ENCODE assay signal across 25 cellular contexts in the genomic region with DNA sequence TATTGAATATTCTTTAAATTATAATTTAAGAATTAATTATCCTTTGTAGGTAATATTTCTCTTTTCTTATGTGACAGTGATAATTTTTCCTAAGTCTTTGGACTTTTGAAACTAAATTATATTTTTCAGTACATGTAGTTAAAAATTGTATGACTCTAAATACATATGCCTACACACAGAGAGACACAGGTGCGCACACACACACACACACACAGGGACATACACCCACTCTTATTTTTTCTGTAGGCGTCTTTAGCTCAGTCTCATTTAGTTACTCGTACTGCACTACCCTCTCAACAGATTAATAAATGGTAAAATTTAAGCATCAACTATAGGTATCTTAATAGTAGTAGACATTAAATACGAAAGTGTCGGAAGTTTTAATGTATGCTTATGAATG.
"Had no signal": no experiment of that assay in that cellular context is flagged by ENCODE, and none has a peak within 500 bp of the region (broad histone marks: within the 10 kb centered on the region; RNA-seq: fewer than 3 reads in every experiment).

No MANE protein-coding gene starts in this region.

- DNase-seq: colonic mucosa; cortex of kidney; dermis blood vessel endothelial cell; dorsolateral prefrontal cortex; effector CD4-positive, alpha-beta T cell; effector CD8-positive, alpha-beta T cell; effector memory CD4-positive, alpha-beta T cell; effector memory CD8-positive, alpha-beta T cell; endodermal cell; erythroblast; esophagus squamous epithelium; foreskin fibroblast; foreskin keratinocyte; foreskin melanocyte; gastrocnemius medialis; glutamatergic neuron; heart left ventricle; heart right ventricle had no signal

- H3K27me3 Mint-ChIP-seq: dendritic cell treated with granulocyte-macrophage colony-stimulating factor and Interleukin-4, amounts not matched to agents 40 ng/mL and 50 ng/mL, for 4 days; effector memory CD8-positive, alpha-beta T cell had no signal

- H3K4me3 ChIP-seq: colonic mucosa, coronary artery, dorsolateral prefrontal cortex, esophagus muscularis mucosa, esophagus squamous epithelium, gastrocnemius medialis, gastroesophageal sphincter, heart left ventricle, heart right ventricle had no signal

- H3K9me3 Mint-ChIP-seq: dendritic cell treated with granulocyte-macrophage colony-stimulating factor and Interleukin-4, amounts not matched to agents 40 ng/mL and 50 ng/mL, for 4 days; effector memory CD8-positive, alpha-beta T cell; endodermal cell had no signal

- H3K27me3 ChIP-seq: colonic mucosa, dorsolateral prefrontal cortex, esophagus muscularis mucosa, esophagus squamous epithelium, foreskin keratinocyte, gastrocnemius medialis, gastroesophageal sphincter, heart left ventricle, heart right ventricle had no signal

- H3K27ac Mint-ChIP-seq: dendritic cell treated with granulocyte-macrophage colony-stimulating factor and Interleukin-4, amounts not matched to agents 40 ng/mL and 50 ng/mL, for 4 days; effector memory CD8-positive, alpha-beta T cell; endodermal cell had no signal

- H3K9me3 ChIP-seq: colonic mucosa, esophagus muscularis mucosa, esophagus squamous epithelium, gastrocnemius medialis, gastroesophageal sphincter, heart left ventricle, heart right ventricle had no signal

- H3K4me1 ChIP-seq: colonic mucosa, esophagus squamous epithelium, foreskin keratinocyte, gastrocnemius medialis, gastroesophageal sphincter, heart right ventricle had no signal

- H3K4me3 Mint-ChIP-seq: dendritic cell treated with granulocyte-macrophage colony-stimulating factor and Interleukin-4, amounts not matched to agents 40 ng/mL and 50 ng/mL, for 4 days; effector memory CD8-positive, alpha-beta T cell; endodermal cell had no signal

- ATAC-seq: effector memory CD8-positive, alpha-beta T cell; esophagus mucosa; foreskin keratinocyte; gastrocnemius medialis; gastroesophageal sphincter; heart left ventricle; heart right ventricle had no signal

- FAIRE-seq: endometrium, endothelial cell of umbilical vein had no signal
